ENCODE assay signal across 2 cellular contexts in the genomic region with DNA sequence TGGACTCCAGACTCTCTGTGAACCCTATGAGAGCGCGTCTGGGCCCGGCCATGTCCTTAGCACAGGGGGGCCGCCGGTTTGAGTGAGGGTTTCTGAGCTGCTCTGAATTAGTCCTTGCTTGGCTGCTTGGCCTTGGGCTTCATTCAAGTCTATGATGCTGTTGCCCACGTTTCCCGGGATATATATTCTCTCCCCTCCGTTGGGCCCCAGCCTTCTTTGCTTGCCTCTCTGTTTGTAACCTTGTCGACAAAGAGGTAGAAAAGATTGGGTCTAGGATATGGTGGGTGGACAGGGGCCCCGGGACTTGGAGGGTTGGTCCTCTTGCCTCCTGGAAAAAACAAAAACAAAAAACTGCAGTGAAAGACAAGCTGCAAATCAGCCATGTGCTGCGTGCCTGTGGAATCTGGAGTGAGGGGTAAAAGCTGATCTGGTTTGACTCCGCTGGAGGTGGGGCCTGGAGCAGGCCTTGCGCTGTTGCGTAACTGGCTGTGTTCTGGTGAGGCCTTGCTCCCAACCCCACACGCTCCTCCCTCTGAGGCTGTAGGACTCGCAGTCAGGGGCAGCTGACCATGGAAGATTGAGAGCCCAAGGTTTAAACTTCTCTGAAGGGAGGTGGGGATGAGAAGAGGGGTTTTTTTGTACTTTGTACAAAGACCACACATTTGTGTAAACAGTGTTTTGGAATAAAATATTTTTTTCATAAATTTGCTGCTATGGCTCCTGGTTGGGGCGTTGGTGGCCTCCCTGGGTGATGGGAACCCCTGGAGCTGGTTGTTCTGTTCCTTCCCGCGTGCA.
TF ChIP-seq lines count a peak whose summit lies in the region.

No MANE protein-coding gene starts in this region.

TF ChIP-seq in GM23338, 12 proteins besides CTCF, POLR2A, EP300 and RAD21 (continues in another document):
- TF ChIP-seq, protein P1, sequence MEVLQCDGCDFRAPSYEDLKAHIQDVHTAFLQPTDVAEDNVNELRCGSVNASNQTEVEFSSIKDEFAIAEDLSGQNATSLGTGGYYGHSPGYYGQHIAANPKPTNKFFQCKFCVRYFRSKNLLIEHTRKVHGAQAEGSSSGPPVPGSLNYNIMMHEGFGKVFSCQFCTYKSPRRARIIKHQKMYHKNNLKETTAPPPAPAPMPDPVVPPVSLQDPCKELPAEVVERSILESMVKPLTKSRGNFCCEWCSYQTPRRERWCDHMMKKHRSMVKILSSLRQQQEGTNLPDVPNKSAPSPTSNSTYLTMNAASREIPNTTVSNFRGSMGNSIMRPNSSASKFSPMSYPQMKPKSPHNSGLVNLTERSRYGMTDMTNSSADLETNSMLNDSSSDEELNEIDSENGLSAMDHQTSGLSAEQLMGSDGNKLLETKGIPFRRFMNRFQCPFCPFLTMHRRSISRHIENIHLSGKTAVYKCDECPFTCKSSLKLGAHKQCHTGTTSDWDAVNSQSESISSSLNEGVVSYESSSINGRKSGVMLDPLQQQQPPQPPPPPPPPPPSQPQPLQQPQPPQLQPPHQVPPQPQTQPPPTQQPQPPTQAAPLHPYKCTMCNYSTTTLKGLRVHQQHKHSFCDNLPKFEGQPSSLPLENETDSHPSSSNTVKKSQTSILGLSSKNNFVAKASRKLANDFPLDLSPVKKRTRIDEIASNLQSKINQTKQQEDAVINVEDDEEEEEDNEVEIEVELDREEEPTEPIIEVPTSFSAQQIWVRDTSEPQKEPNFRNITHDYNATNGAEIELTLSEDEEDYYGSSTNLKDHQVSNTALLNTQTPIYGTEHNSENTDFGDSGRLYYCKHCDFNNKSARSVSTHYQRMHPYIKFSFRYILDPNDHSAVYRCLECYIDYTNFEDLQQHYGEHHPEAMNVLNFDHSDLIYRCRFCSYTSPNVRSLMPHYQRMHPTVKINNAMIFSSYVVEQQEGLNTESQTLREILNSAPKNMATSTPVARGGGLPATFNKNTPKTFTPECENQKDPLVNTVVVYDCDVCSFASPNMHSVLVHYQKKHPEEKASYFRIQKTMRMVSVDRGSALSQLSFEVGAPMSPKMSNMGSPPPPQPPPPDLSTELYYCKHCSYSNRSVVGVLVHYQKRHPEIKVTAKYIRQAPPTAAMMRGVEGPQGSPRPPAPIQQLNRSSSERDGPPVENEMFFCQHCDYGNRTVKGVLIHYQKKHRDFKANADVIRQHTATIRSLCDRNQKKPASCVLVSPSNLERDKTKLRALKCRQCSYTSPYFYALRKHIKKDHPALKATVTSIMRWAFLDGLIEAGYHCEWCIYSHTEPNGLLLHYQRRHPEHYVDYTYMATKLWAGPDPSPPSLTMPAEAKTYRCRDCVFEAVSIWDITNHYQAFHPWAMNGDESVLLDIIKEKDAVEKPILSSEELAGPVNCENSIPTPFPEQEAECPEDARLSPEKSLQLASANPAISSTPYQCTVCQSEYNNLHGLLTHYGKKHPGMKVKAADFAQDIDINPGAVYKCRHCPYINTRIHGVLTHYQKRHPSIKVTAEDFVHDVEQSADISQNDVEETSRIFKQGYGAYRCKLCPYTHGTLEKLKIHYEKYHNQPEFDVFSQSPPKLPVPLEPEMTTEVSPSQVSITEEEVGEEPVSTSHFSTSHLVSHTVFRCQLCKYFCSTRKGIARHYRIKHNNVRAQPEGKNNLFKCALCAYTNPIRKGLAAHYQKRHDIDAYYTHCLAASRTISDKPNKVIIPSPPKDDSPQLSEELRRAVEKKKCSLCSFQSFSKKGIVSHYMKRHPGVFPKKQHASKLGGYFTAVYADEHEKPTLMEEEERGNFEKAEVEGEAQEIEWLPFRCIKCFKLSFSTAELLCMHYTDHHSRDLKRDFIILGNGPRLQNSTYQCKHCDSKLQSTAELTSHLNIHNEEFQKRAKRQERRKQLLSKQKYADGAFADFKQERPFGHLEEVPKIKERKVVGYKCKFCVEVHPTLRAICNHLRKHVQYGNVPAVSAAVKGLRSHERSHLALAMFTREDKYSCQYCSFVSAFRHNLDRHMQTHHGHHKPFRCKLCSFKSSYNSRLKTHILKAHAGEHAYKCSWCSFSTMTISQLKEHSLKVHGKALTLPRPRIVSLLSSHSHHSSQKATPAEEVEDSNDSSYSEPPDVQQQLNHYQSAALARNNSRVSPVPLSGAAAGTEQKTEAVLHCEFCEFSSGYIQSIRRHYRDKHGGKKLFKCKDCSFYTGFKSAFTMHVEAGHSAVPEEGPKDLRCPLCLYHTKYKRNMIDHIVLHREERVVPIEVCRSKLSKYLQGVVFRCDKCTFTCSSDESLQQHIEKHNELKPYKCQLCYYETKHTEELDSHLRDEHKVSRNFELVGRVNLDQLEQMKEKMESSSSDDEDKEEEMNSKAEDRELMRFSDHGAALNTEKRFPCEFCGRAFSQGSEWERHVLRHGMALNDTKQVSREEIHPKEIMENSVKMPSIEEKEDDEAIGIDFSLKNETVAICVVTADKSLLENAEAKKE (CRISPR knock-in tag; IDR thresholded peaks at IDR 0.05), result no peak
- TF ChIP-seq JUNB (IDR thresholded peaks at IDR 0.05; ENCODE audit: unreplicated experiment) (no peak), EZH2phosphoT487 (IDR thresholded peaks at IDR 0.05; ENCODE audit: unreplicated experiment) (no peak), EZH2 (IDR thresholded peaks at IDR 0.05; ENCODE audit: low read depth, unreplicated experiment) (no peak), NANOG (IDR thresholded peaks at IDR 0.05; ENCODE audit: borderline replicate concordance) (no peak)
- TF ChIP-seq, protein P2, sequence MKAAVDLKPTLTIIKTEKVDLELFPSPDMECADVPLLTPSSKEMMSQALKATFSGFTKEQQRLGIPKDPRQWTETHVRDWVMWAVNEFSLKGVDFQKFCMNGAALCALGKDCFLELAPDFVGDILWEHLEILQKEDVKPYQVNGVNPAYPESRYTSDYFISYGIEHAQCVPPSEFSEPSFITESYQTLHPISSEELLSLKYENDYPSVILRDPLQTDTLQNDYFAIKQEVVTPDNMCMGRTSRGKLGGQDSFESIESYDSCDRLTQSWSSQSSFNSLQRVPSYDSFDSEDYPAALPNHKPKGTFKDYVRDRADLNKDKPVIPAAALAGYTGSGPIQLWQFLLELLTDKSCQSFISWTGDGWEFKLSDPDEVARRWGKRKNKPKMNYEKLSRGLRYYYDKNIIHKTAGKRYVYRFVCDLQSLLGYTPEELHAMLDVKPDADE (IDR thresholded peaks at IDR 0.05), result no peak
- TF ChIP-seq, protein P3, sequence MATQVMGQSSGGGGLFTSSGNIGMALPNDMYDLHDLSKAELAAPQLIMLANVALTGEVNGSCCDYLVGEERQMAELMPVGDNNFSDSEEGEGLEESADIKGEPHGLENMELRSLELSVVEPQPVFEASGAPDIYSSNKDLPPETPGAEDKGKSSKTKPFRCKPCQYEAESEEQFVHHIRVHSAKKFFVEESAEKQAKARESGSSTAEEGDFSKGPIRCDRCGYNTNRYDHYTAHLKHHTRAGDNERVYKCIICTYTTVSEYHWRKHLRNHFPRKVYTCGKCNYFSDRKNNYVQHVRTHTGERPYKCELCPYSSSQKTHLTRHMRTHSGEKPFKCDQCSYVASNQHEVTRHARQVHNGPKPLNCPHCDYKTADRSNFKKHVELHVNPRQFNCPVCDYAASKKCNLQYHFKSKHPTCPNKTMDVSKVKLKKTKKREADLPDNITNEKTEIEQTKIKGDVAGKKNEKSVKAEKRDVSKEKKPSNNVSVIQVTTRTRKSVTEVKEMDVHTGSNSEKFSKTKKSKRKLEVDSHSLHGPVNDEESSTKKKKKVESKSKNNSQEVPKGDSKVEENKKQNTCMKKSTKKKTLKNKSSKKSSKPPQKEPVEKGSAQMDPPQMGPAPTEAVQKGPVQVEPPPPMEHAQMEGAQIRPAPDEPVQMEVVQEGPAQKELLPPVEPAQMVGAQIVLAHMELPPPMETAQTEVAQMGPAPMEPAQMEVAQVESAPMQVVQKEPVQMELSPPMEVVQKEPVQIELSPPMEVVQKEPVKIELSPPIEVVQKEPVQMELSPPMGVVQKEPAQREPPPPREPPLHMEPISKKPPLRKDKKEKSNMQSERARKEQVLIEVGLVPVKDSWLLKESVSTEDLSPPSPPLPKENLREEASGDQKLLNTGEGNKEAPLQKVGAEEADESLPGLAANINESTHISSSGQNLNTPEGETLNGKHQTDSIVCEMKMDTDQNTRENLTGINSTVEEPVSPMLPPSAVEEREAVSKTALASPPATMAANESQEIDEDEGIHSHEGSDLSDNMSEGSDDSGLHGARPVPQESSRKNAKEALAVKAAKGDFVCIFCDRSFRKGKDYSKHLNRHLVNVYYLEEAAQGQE (IDR thresholded peaks at IDR 0.05; ENCODE audit: unreplicated experiment), result no peak

TF ChIP-seq in liver, 16 proteins besides CTCF, POLR2A, EP300 and RAD21 (continued from another document):
- TF ChIP-seq, protein P3 (IDR thresholded peaks at IDR 0.05), result peak; percentile 64
- TF ChIP-seq FOXA1 (IDR thresholded peaks at IDR 0.05) (peak; percentile 43), YY1 (IDR thresholded peaks at IDR 0.05) (peak; percentile 45), JUND (IDR thresholded peaks at IDR 0.05) (peak in 1 of 2 donors; percentile 45), FOXA2 (IDR thresholded peaks at IDR 0.05) (no peak)
- TF ChIP-seq, protein P4, sequence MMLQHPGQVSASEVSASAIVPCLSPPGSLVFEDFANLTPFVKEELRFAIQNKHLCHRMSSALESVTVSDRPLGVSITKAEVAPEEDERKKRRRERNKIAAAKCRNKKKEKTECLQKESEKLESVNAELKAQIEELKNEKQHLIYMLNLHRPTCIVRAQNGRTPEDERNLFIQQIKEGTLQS (IDR thresholded peaks at IDR 0.05), result no peak
